9 cellular contexts compared by ENCODE assay signal in the genomic region with DNA sequence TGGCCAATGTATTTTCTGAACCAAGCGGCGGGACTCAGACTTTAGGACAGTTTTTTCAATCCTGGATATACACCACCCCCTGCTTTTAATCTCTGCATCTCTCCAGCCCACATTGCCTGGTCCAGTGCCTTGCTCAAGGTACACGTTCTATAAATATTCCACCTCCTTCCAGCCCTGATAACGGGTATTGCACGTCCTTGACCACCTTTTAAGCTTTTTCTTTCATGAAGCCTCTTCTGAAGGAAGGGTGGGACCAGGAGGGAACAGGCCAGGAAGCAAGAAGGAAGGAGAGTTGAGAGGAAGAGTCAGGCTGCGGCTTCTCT. TPM values are rescaled to one million over a fixed set of nuclear protein-coding genes. Genes with fewer than 3 reads are reported as not detected.
A peak's percentile ranks its signal among the peaks of the same experiment; 100 is the strongest.
DNase-seq lines count a peak whose midpoint lies in the region; ATAC-seq and TF ChIP-seq lines count a peak whose summit lies in the region.
"Had no signal": no experiment of that assay in that cellular context is flagged by ENCODE, and none has a peak within 500 bp of the region (broad histone marks: within the 10 kb centered on the region; RNA-seq: fewer than 3 reads in every experiment).

No MANE protein-coding gene starts in this region.

- H3K36me3 Mint-ChIP-seq in MCF 10A (ENCODE audit: insufficient read depth, unreplicated experiment): peaks cover 57% of the 10 kb centered on the region

- H3K27ac Mint-ChIP-seq in MCF 10A (ENCODE audit: low read depth, unreplicated experiment): peak overlapping the region; percentile 94

- TF ChIP-seq CTCF in HCT116 (IDR thresholded peaks at IDR 0.05 in 2 of 3, conservative IDR thresholded peaks at IDR 0.05 in 1 of 3; ENCODE audit: borderline replicate concordance in 1 of 3, insufficient read depth in 1 of 3, low read depth in 2 of 3, low read length in 2 of 3) (no peak), MCF 10A (IDR thresholded peaks at IDR 0.05; ENCODE audit: unreplicated experiment) (no peak), spleen (IDR thresholded peaks at IDR 0.05 in 8 of 11, conservative IDR thresholded peaks at IDR 0.05 in 3 of 11) (no peak)

- H3K36me3 ChIP-seq in HCT116 (ENCODE audit: control insufficient read depth in 1 of 2, insufficient read depth in 2 of 2, low read length in 2 of 2) (peaks cover 3 to 17% of the 10 kb centered on the region in 2 experiments; a peak in 3 of 4 replicates), spleen (peaks cover 0 to 26% (median 0%) of the 10 kb centered on the region in 6 donors)

- TF ChIP-seq POLR2A in HCT116 (IDR thresholded peaks at IDR 0.05; ENCODE audit: borderline replicate concordance, extremely low read depth, insufficient read depth, insufficient read length) (no peak), spleen (IDR thresholded peaks at IDR 0.05) (no peak), erythroblast (IDR thresholded peaks at IDR 0.05; ENCODE audit: low read length) (no peak)

- H3K4me1 ChIP-seq in HCT116 (ENCODE audit: control insufficient read depth in 1 of 2, insufficient read depth in 2 of 2, low read length in 2 of 2): peaks cover 47 to 70% of the 10 kb centered on the region in 2 experiments
- H3K4me1 ChIP-seq in spleen: peaks cover 5 to 70% (median 30%) of the 10 kb centered on the region in 6 donors

- RAD21 ChIA-PET in HCT116 (lab: Charles Lee; ENCODE audit: low non-redundant PET in 1 of 2, low total read pairs in 2 of 2, uncharacterized antibody in 2 of 2, unreplicated experiment in 2 of 2): interaction anchor here in 1 of 2 experiments (1.1 kb wide), 2 partner anchors 18 to 75 kb away, joined by 3 to 4 read pairs; a partner anchor contains a TSS

- H3K9me2 ChIP-seq in HCT116 (ENCODE audit: insufficient read depth): no peaks in the 10 kb centered on the region

- peaks cover 51% of the 10 kb centered on the region for H3K4me1 Mint-ChIP-seq in MCF 10A (ENCODE audit: insufficient read depth, unreplicated experiment)

- ATAC-seq in HCT116 (no peak), HG02678 (IDR thresholded peaks at IDR 0.05; ENCODE audit: unreplicated experiment) (no peak)

- H3K4me3 ChIP-seq in HCT116 (replicated peaks in 1 of 2; ENCODE audit: low read depth in 1 of 2, low read length in 2 of 2): peak overlapping the region; percentile 51 to 59
- H3K4me3 ChIP-seq in spleen: peak overlapping the region in 1 of 8 donors; percentile 65

- peak overlapping the region; percentile 73 for H3K9ac ChIP-seq in HCT116 (ENCODE audit: low read length)

- H3K27ac ChIP-seq in HCT116 (ENCODE audit: low read depth, low read length): peak overlapping the region; percentile 72
- H3K27ac ChIP-seq in layer of hippocampus (ENCODE audit: low read depth, low read length): peak overlapping the region; percentile 72
- peak overlapping the region; percentile 57 to 95 (median 88) for H3K27ac ChIP-seq in spleen

- no peaks in the 10 kb centered on the region for H3K9me3 Mint-ChIP-seq in MCF 10A (ENCODE audit: unreplicated experiment)

- peaks cover 65% of the 10 kb centered on the region for H3K79me2 ChIP-seq in HCT116 (ENCODE audit: insufficient read depth, low read length)

- intact Hi-C loops in HCT116 (cut with micrococcal nuclease): no loop called here
- intact Hi-C loops in MCF 10A (cut with micrococcal nuclease): loop anchor here (1.0 to 2.0 kb wide), 2 partner anchors 37 to 76 kb away; no protein-coding TSS in a partner anchor
- intact Hi-C loops in spleen (cut with DNase I; ENCODE audit: low total_unique reads): no loop called here

- no peak for TF ChIP-seq RAD21 in HCT116 (IDR thresholded peaks at IDR 0.05; ENCODE audit: low read depth)

- H3K27me3 Mint-ChIP-seq in MCF 10A (ENCODE audit: insufficient read depth, unreplicated experiment): no peaks in the 10 kb centered on the region

- 35 to 57% (median 44%) methylated on average over 6 of the region's 6 CpGs for WGBS in spleen, 5 donors

- H3K4me3 Mint-ChIP-seq in MCF 10A (ENCODE audit: unreplicated experiment): peak overlapping the region; percentile 90

- no peaks in the 10 kb centered on the region for H3K27me3 ChIP-seq in HCT116 (ENCODE audit: insufficient read depth, low read length)
- no peaks in the 10 kb centered on the region for H3K27me3 ChIP-seq in layer of hippocampus (ENCODE audit: control insufficient read depth, insufficient read depth, low read length)
- H3K27me3 ChIP-seq in spleen (replicated peaks in 1 of 7): no peaks in the 10 kb centered on the region

- CTCF ChIA-PET in HCT116 (lab: Charles Lee) (no interaction called here), MCF 10A (lab: Yijun Ruan, JAX) (interaction anchor here (1.2 to 11.8 kb wide), 4 partner anchors 25 to 99 kb away, joined by 4 to 214 read pairs (median 6); no protein-coding TSS in a partner anchor)

- POLR2A ChIA-PET in HCT116 (lab: Charles Lee): interaction anchor here (0.8 to 9.1 kb wide), 7 partner anchors 8 to 75 kb away, joined by 3 to 61 read pairs (median 5); a partner anchor contains a TSS
- POLR2A ChIA-PET in MCF 10A (lab: Yijun Ruan, JAX): interaction anchor here (0.9 to 27.9 kb wide), 10 partner anchors 12 to 94 kb away, joined by 3 to 1272 read pairs (median 16); a partner anchor contains a TSS

- H3K4me2 ChIP-seq in HCT116 (ENCODE audit: low read length): peak overlapping the region; percentile 88

- TSS peak; percentile 80 for BruUV-seq in HCT116 (replicated peaks; lab: Mats Ljungman, UMichigan)
- TSS peak; percentile 57 for BruUV-seq in MCF 10A (replicated peaks; lab: Mats Ljungman, UMichigan)

- no peaks in the 10 kb centered on the region for H3K9me3 ChIP-seq in HCT116 (ENCODE audit: control insufficient read depth in 1 of 2, insufficient read depth in 1 of 2, low read depth in 1 of 2, low read length in 2 of 2)
- no peaks in the 10 kb centered on the region for H3K9me3 ChIP-seq in spleen

- no peaks in the 10 kb centered on the region for H4K20me1 ChIP-seq in HCT116 (ENCODE audit: insufficient read depth)

- H2AFZ ChIP-seq in HCT116 (ENCODE audit: low read depth, low read length, poor library complexity, severe bottlenecking): no peak overlapping the region

- no peak for DNase-seq in HCT116 (ENCODE audit: low read depth, low spot score)
- peak; percentile 34 for DNase-seq in MCF 10A (ENCODE audit: unreplicated experiment)
- DNase-seq in spleen: no peak
- no peak for DNase-seq in erythroblast (lab: John Stamatoyannopoulos, UW)
- DNase-seq in stimulated activated CD8-positive, alpha-beta memory T cell treated with anti-CD3 and anti-CD28 coated beads, Interleukin-4, amount 100 ng/mL, for 48 hours: no peak
- DNase-seq in NCI-H1105 (lab: John Stamatoyannopoulos, UW): no peak
- DNase-seq: NCI-H2171 had no signal

TF ChIP-seq in HCT116, 20 proteins besides CTCF, POLR2A, EP300 and RAD21 (continues in another document):
- no peak for TF ChIP-seq TCF7L2 (IDR thresholded peaks at IDR 0.05; ENCODE audit: borderline replicate concordance, extremely low read depth, insufficient read depth, insufficient read length)
- TF ChIP-seq ZFX (IDR thresholded peaks at IDR 0.05): no peak
- no peak for TF ChIP-seq ELF1 (IDR thresholded peaks at IDR 0.05; ENCODE audit: borderline replicate concordance, low read depth)
- TF ChIP-seq, protein P1, sequence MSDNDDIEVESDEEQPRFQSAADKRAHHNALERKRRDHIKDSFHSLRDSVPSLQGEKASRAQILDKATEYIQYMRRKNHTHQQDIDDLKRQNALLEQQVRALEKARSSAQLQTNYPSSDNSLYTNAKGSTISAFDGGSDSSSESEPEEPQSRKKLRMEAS (IDR thresholded peaks at IDR 0.05): no peak
- no peak for TF ChIP-seq CEBPB (IDR thresholded peaks at IDR 0.05; ENCODE audit: low read depth)
- no peak for TF ChIP-seq EZH2 (IDR thresholded peaks at IDR 0.05)
- TF ChIP-seq SRF (IDR thresholded peaks at IDR 0.05; ENCODE audit: low read depth): no peak
- TF ChIP-seq YY1 (IDR thresholded peaks at IDR 0.05; ENCODE audit: extremely low read depth, insufficient replicate concordance, low read depth, low read length): no peak
- no peak for TF ChIP-seq ZNF274 (IDR thresholded peaks at IDR 0.05; ENCODE audit: low read depth, low read length)
- TF ChIP-seq SIN3A (IDR thresholded peaks at IDR 0.05; ENCODE audit: low read depth): no peak

RNA-seq across cellular contexts. Expression of a gene that starts 3.4 kb away (rescaled TPM):
- 196 TPM for total RNA-seq in HCT116 (2021; ENCODE audit: unreplicated experiment)
- polyA plus RNA-seq in HCT116 (2012): 357 and 371 TPM in 2 replicates
- total RNA-seq in MCF 10A (2022): 1,014 and 1,213 TPM in 2 replicates
- total RNA-seq in spleen: 100 to 1,000 TPM in 3 of 7 donors, 10 to 100 TPM in 4; 78.0 to 111 (median 97.0) TPM
- 100 to 1,000 TPM in 1 of 3 donors, 10 to 100 TPM in 2; 52.0 to 101 (median 68.2) TPM for polyA plus RNA-seq in spleen

RNA-seq across cellular contexts. Expression of a gene that starts 6.6 kb away (rescaled TPM):
- total RNA-seq in HCT116 (2021; ENCODE audit: unreplicated experiment): 252 TPM
- 369 and 385 TPM in 2 replicates for polyA plus RNA-seq in HCT116 (2012)
- 264 and 332 TPM in 2 replicates for total RNA-seq in MCF 10A (2022)
- total RNA-seq in spleen: 1 to 10 TPM in 1 of 7 donors, under 1 TPM in 3, not detected in 3; 0.28 to 1.0 (median 0.75) TPM
- polyA plus RNA-seq in spleen: 1 to 10 TPM; 1.2 to 3.0 (median 2.0) TPM

RNA-seq across cellular contexts. Expression of a gene that starts 17.8 kb away (rescaled TPM):
- total RNA-seq in HCT116 (2021; ENCODE audit: unreplicated experiment) (143 TPM), MCF 10A (2022) (210 and 236 TPM in 2 replicates), spleen (100 to 1,000 TPM in 1 of 7 donors, 10 to 100 TPM in 6; 48.8 to 103 (median 72.4) TPM)
- polyA plus RNA-seq in HCT116 (2012): 203 and 216 TPM in 2 replicates
- polyA plus RNA-seq in spleen: 100 to 1,000 TPM; 118 to 146 (median 143) TPM

RNA-seq across cellular contexts. Expression of a gene that starts 18.7 kb away (rescaled TPM):
- 0.30 TPM for total RNA-seq in HCT116 (2021; ENCODE audit: unreplicated experiment)
- 1.8 and 2.1 TPM in 2 replicates for polyA plus RNA-seq in HCT116 (2012)
- 0.74 TPM in 1 of 2 replicates, not detected in the other for total RNA-seq in MCF 10A (2022)
- 1 to 10 TPM in 1 of 7 donors, not detected in 6; 2.6 TPM for total RNA-seq in spleen
- polyA plus RNA-seq in spleen: 10 to 100 TPM in 1 of 3 donors, 1 to 10 TPM in 2; 1.7 to 39.7 (median 8.2) TPM

RNA-seq across cellular contexts. Expression of a gene that starts 24.3 kb away (rescaled TPM):
- total RNA-seq in HCT116 (2021; ENCODE audit: unreplicated experiment) (110 TPM), MCF 10A (2022) (147 and 156 TPM in 2 replicates), spleen (100 to 1,000 TPM in 2 of 7 donors, 10 to 100 TPM in 5; 70.7 to 108 (median 86.3) TPM)
- polyA plus RNA-seq in HCT116 (2012): 86.3 and 88.6 TPM in 2 replicates
- 10 to 100 TPM; 58.1 to 84.1 (median 73.1) TPM for polyA plus RNA-seq in spleen

Comparison
In these comparisons a context has a peak if more than half of its experiments do, and no peak if none do; other contexts are left out.
1. RNA of a gene that starts 6.6 kb away (total RNA-seq): 264 to 332 TPM in MCF 10A and 252 TPM in HCT116 (single experiment); 0.28 to 1.0 TPM in spleen; every median in the first group is over 100 times any median in the second.
2. Peak in every context shown above with its lines, with median percentiles within 50 percentile points of each other: H3K27ac ChIP-seq.